6 cellular contexts compared by ENCODE assay signal in the genomic region with DNA sequence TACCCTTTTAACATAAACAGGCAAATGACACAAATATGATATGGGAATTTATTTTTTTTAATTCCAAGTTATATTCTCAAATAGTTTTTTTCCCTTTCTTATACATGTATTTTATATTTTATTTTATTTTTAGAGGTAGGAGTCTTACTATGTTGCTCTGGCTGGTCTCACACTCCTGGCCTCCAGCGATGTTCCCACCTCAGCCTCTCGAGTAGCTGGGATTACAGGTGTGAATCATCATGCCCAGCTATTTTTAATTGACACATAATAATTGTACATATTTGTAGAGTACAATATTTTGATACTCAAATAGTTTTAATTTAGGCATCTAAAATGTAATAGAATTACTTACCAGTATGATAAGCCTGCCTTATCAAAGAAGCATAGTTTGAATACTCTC.
"Had no signal": no experiment of that assay in that cellular context is flagged by ENCODE, and none has a peak within 500 bp of the region (broad histone marks: within the 10 kb centered on the region; RNA-seq: fewer than 3 reads in every experiment).

No MANE protein-coding gene starts in this region.

- H3K27ac ChIP-seq: HL-60 had no signal

- H3K9me3 Mint-ChIP-seq: IgD-negative memory B cell had no signal

- DNase-seq: IMR-90, KBM-7 had no signal

- H3K27me3 Mint-ChIP-seq: IgD-negative memory B cell had no signal

- H3K4me1 Mint-ChIP-seq: IgD-negative memory B cell had no signal

- H3K4me3 Mint-ChIP-seq: IgD-negative memory B cell had no signal

- H3K4me3 ChIP-seq: K562 had no signal

- ATAC-seq: HepG2 had no signal
